25 cellular contexts compared by ENCODE assay signal in genomic region chr6:107569456-107569855, GRCh38.
A peak's percentile ranks its signal among the peaks of the same experiment; 100 is the strongest.
DNase-seq lines count a peak whose midpoint lies in the region; ATAC-seq, FAIRE-seq and TF ChIP-seq lines count a peak whose summit lies in the region.
"Had no signal": no experiment of that assay in that cellular context is flagged by ENCODE, and none has a peak within 500 bp of the region (broad histone marks: within the 10 kb centered on the region; RNA-seq: fewer than 3 reads in every experiment).

No MANE protein-coding gene starts in this region.

- no peak for DNase-seq in HTR-8/SVneo (ENCODE audit: insufficient read length, low spot score)
- peak; percentile 40 for DNase-seq in inferior parietal cortex (ENCODE audit: extremely low spot score)
- peak in 7 of 10 donors; percentile 22 to 89 (median 55) for DNase-seq in posterior cingulate gyrus
- DNase-seq in OCI-M2 (lab: John Stamatoyannopoulos, UW; ENCODE audit: unreplicated experiment), result no peak
- no peak for DNase-seq in urothelium cell line (ENCODE audit: low spot score)
- DNase-seq: ACHN; BE2C; C1 segment of cervical spinal cord; CD4-positive, alpha-beta memory T cell; CD4-positive, CD25-positive, alpha-beta regulatory T cell; CD8-positive, alpha-beta memory T cell; COR-L47; DMS 273 treated with DMSO at 0.1 percent for 48 hours; DMS153; DMS79 treated with DMSO at 0.1 percent for 48 hours; GF-D8 had no signal

- no peak for TF ChIP-seq CTCF in VCaP (conservative IDR thresholded peaks at IDR 0.05)

- FAIRE-seq in HTR-8/SVneo (lab: Jason Lieb, UNC) (peak; percentile 69), urothelium cell line (lab: Jason Lieb, UNC) (no peak)
- FAIRE-seq: A204.1, G401.6, GM12891, GM19239 had no signal

- ATAC-seq in GM21619 (IDR thresholded peaks at IDR 0.05; ENCODE audit: unreplicated experiment), result no peak
- ATAC-seq in HG02571 (IDR thresholded peaks at IDR 0.05; ENCODE audit: unreplicated experiment), result no peak

- intact Hi-C loops in posterior cingulate gyrus (cut with DNase I), result no loop called here

- peak overlapping the region; percentile 26; the same call in 1 of the 2 replicates for H3K27ac ChIP-seq in VCaP
- H3K27ac ChIP-seq: 22Rv1, BLaER1 had no signal

Comparison
In these comparisons a context has a peak if more than half of its experiments do, and no peak if none do; other contexts are left out.
1. DNase-seq: peak in inferior parietal cortex (single experiment) and posterior cingulate gyrus (7 of 10); none in HTR-8/SVneo (single experiment), OCI-M2 (single experiment) and urothelium cell line (single experiment).